ENCODE assay signal across 1 cellular context in genomic region chr3:134630506-134630905, GRCh38.
TF ChIP-seq lines count a peak whose summit lies in the region.

No MANE protein-coding gene starts in this region.

TF ChIP-seq in WTC11, 78 proteins besides CTCF, POLR2A, EP300 and RAD21 (continued from another document):
- no peak for TF ChIP-seq PRDM15 (CRISPR knock-in tag; IDR thresholded peaks at IDR 0.05)
- no peak for TF ChIP-seq ZNF263 (CRISPR knock-in tag; IDR thresholded peaks at IDR 0.05; ENCODE audit: low read depth)
- TF ChIP-seq NR2C2 (CRISPR knock-in tag; IDR thresholded peaks at IDR 0.05), result no peak
- no peak for TF ChIP-seq MLX (CRISPR knock-in tag; IDR thresholded peaks at IDR 0.05)
- no peak for TF ChIP-seq NFATC4 (CRISPR knock-in tag; IDR thresholded peaks at IDR 0.05)
- no peak for TF ChIP-seq USF2 (CRISPR knock-in tag; IDR thresholded peaks at IDR 0.05)
- TF ChIP-seq NFYB (CRISPR knock-in tag; conservative IDR thresholded peaks at IDR 0.05; ENCODE audit: low read depth), result no peak
- TF ChIP-seq EMX1 (CRISPR knock-in tag; IDR thresholded peaks at IDR 0.05), result no peak
- no peak for TF ChIP-seq JUN (CRISPR knock-in tag; IDR thresholded peaks at IDR 0.05)
- no peak for TF ChIP-seq STAT6 (CRISPR knock-in tag; conservative IDR thresholded peaks at IDR 0.05; ENCODE audit: low read depth)
- no peak for TF ChIP-seq ZBTB21 (CRISPR knock-in tag; IDR thresholded peaks at IDR 0.05; ENCODE audit: borderline replicate concordance)
TF ChIP-seq in WTC11: peak in this region for 0.
